In genomic region chr7:24842449-24843241, GRCh38 we compare ENCODE assay signal across 8 cellular contexts.
A peak's percentile ranks its signal among the peaks of the same experiment; 100 is the strongest.
DNase-seq lines count a peak whose midpoint lies in the region; ATAC-seq, FAIRE-seq and TF ChIP-seq lines count a peak whose summit lies in the region.

No MANE protein-coding gene starts in this region.

- no peaks in the 10 kb centered on the region for H3K27me3 ChIP-seq in upper lobe of right lung

- no peaks in the 10 kb centered on the region for H3K4me1 ChIP-seq in upper lobe of right lung

- intact Hi-C loops in upper lobe of right lung (cut with DNase I): no loop called here

- FAIRE-seq in GM12891 (lab: Jason Lieb, UNC) (peak; percentile 58), urothelium cell line (lab: Jason Lieb, UNC) (no peak)

- H3K9me3 ChIP-seq in upper lobe of right lung: no peaks in the 10 kb centered on the region

- H3K36me3 ChIP-seq in upper lobe of right lung: no peaks in the 10 kb centered on the region

- H3K9me3 Mint-ChIP-seq in immature natural killer cell: no peaks in the 10 kb centered on the region

- H3K27ac Mint-ChIP-seq in immature natural killer cell: peak overlapping the region in 5 of 6 donors; percentile 7 to 74 (median 49)

- no peak overlapping the region for H3K27ac ChIP-seq in upper lobe of right lung

- ATAC-seq in GM21619 (IDR thresholded peaks at IDR 0.05; ENCODE audit: unreplicated experiment) (peak; percentile 50), upper lobe of right lung (no peak)

- DNase-seq in GM12891 (ENCODE audit: insufficient read length, low spot score) (no peak), HuH-7 (ENCODE audit: low spot score) (peak; percentile 26), immature natural killer cell (no peak), urothelium cell line (ENCODE audit: low spot score) (no peak), NCI-H1694 treated with DMSO at 0.1 percent for 48 hours (lab: John Stamatoyannopoulos, UW) (no peak), NOMO-1 (lab: John Stamatoyannopoulos, UW; ENCODE audit: unreplicated experiment in 2 of 2) (no peak), upper lobe of right lung (no peak)

- no peak overlapping the region for H3K4me3 Mint-ChIP-seq in immature natural killer cell

- H3K4me3 ChIP-seq in upper lobe of right lung: no peak overlapping the region

- peaks cover 8 to 17% of the 10 kb centered on the region in 2 donors for H3K4me1 Mint-ChIP-seq in immature natural killer cell

- no peak for TF ChIP-seq CTCF in upper lobe of right lung (IDR thresholded peaks at IDR 0.05)

- no peaks in the 10 kb centered on the region for H3K27me3 Mint-ChIP-seq in immature natural killer cell (ENCODE audit: low read depth in 3 of 3)

- peaks cover 18 to 24% (median 23%) of the 10 kb centered on the region in 3 donors for H3K36me3 Mint-ChIP-seq in immature natural killer cell

- TF ChIP-seq POLR2A in GM12891 (IDR thresholded peaks at IDR 0.05; ENCODE audit: low read depth, low read length): no peak

TF ChIP-seq in GM12891, 5 proteins besides CTCF, POLR2A, EP300 and RAD21:
- TF ChIP-seq POU2F2 (IDR thresholded peaks at IDR 0.05; ENCODE audit: low read depth, low read length) (peak; percentile 74), TAF1 (IDR thresholded peaks at IDR 0.05; ENCODE audit: low read depth, low read length) (no peak), SPI1 (IDR thresholded peaks at IDR 0.05; ENCODE audit: low read depth, low read length) (peak; percentile 23; the same call in 1 of the 2 replicates)
